ENCODE assay signal across 16 cellular contexts in the genomic region with DNA sequence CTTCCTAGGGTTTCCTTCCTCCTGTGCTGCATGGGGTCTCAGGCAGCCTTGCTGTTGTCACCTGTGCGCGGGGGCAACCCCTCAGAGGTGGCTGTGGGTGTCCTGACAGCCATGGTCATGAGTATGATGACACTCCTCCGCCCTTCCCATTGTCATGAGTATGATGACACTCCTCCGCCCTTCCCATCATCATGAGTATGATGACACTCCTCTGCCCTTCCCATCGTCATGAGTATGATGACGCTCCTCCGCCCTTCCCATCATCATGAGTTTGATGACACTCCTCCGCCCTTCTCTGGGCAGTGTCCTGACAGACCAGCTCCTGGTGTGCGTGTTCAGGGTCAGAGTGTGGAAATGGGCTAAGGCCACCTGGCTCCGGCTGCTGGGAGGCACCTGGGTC. TPM values are rescaled to one million over a fixed set of nuclear protein-coding genes. Genes with fewer than 3 reads are reported as not detected.
A peak's percentile ranks its signal among the peaks of the same experiment; 100 is the strongest.
DNase-seq lines count a peak whose midpoint lies in the region; ATAC-seq and TF ChIP-seq lines count a peak whose summit lies in the region.
"Had no signal": no experiment of that assay in that cellular context is flagged by ENCODE, and none has a peak within 500 bp of the region (broad histone marks: within the 10 kb centered on the region; RNA-seq: fewer than 3 reads in every experiment).

No MANE protein-coding gene starts in this region.

- H3K79me1 ChIP-seq in trophoblast cell (ENCODE audit: low read length) = no peaks in the 10 kb centered on the region

- no peak overlapping the region for H2BK12ac ChIP-seq in trophoblast cell (ENCODE audit: low read length)

- no peak overlapping the region for H3K14ac ChIP-seq in trophoblast cell (ENCODE audit: low read length)

- no peaks in the 10 kb centered on the region for H3K27me3 Mint-ChIP-seq in activated naive CD8-positive, alpha-beta T cell treated with anti-CD3 and anti-CD28 coated beads for 36 hours
- H3K27me3 Mint-ChIP-seq in activated naive CD8-positive, alpha-beta T cell treated with anti-CD3 and anti-CD28 coated beads, Interleukin-2, amount 50 U/mL, for 24 hours = no peaks in the 10 kb centered on the region

- H3K4me3 Mint-ChIP-seq in activated naive CD8-positive, alpha-beta T cell treated with anti-CD3 and anti-CD28 coated beads for 36 hours = no peak overlapping the region
- H3K4me3 Mint-ChIP-seq in activated naive CD8-positive, alpha-beta T cell treated with anti-CD3 and anti-CD28 coated beads, Interleukin-2, amount 50 U/mL, for 24 hours = no peak overlapping the region

- H2AFZ ChIP-seq in neural cell (ENCODE audit: low read depth, low read length) = no peak overlapping the region
- no peak overlapping the region for H2AFZ ChIP-seq in trophoblast cell (ENCODE audit: insufficient read depth, low read length, poor library complexity)

- intact Hi-C loops in A673 (cut with micrococcal nuclease; ENCODE audit: unreplicated experiment) = no loop called here

- H3K9me3 Mint-ChIP-seq in activated naive CD8-positive, alpha-beta T cell treated with anti-CD3 and anti-CD28 coated beads for 36 hours = no peaks in the 10 kb centered on the region
- no peaks in the 10 kb centered on the region for H3K9me3 Mint-ChIP-seq in activated naive CD8-positive, alpha-beta T cell treated with anti-CD3 and anti-CD28 coated beads, Interleukin-2, amount 50 U/mL, for 24 hours

- POLR2A ChIA-PET in RWPE1 (lab: Yijun Ruan, JAX; ENCODE audit: low non-redundant PET) (no interaction called here), A673 (lab: Charles Lee; ENCODE audit: low non-redundant PET) (no interaction called here)

- no peaks in the 10 kb centered on the region for H3K27me3 ChIP-seq in neural cell (ENCODE audit: insufficient read depth, low read depth, low read length)
- H3K27me3 ChIP-seq in trophoblast cell (ENCODE audit: insufficient read depth, low read length) = no peaks in the 10 kb centered on the region
- H3K27me3 ChIP-seq in A673 (replicated peaks; ENCODE audit: insufficient read depth, low read depth, low read length, poor library complexity) = no peaks in the 10 kb centered on the region

- H4K91ac ChIP-seq in trophoblast cell (ENCODE audit: low read depth, low read length) = no peak overlapping the region

- H3K9ac ChIP-seq in neural cell (ENCODE audit: low read length) = peak overlapping the region; percentile 20
- no peak overlapping the region for H3K9ac ChIP-seq in trophoblast cell (ENCODE audit: low read length)

- no peak overlapping the region for H3K4me2 ChIP-seq in neural cell (ENCODE audit: low read length)
- H3K4me2 ChIP-seq in trophoblast cell (ENCODE audit: low read length) = no peak overlapping the region

- no peak for TF ChIP-seq CTCF in RWPE1 (conservative IDR thresholded peaks at IDR 0.05; ENCODE audit: low read depth)
- TF ChIP-seq CTCF in epithelial cell of esophagus (IDR thresholded peaks at IDR 0.05; ENCODE audit: insufficient read depth, low read depth, low read length, missing control alignments) = no peak
- TF ChIP-seq CTCF in neural cell (IDR thresholded peaks at IDR 0.05; ENCODE audit: poor library complexity, severe bottlenecking) = no peak
- no peak for TF ChIP-seq CTCF in A673 (conservative IDR thresholded peaks at IDR 0.05; ENCODE audit: low read depth, low read length)

- H3K4me1 Mint-ChIP-seq in activated naive CD8-positive, alpha-beta T cell treated with anti-CD3 and anti-CD28 coated beads for 36 hours = no peaks in the 10 kb centered on the region
- H3K4me1 Mint-ChIP-seq in activated naive CD8-positive, alpha-beta T cell treated with anti-CD3 and anti-CD28 coated beads, Interleukin-2, amount 50 U/mL, for 24 hours = no peaks in the 10 kb centered on the region

- BruUV-seq in A673 (replicated peaks; lab: Mats Ljungman, UMichigan) = no TSS peak

- no peaks in the 10 kb centered on the region for H3F3A ChIP-seq in neural cell (ENCODE audit: insufficient read depth, low read length, poor library complexity, severe bottlenecking)

- H3K27ac ChIP-seq in RWPE1 (peak overlapping the region; percentile 11; the same call in 1 of the 2 replicates), neural cell (ENCODE audit: low read length) (peak overlapping the region; percentile 72), trophoblast cell (ENCODE audit: low read depth, low read length) (no peak overlapping the region), A673 (ENCODE audit: low read depth, low read length, poor library complexity, severe bottlenecking) (no peak overlapping the region)
- H3K27ac ChIP-seq: C4-2B, SK-N-MC had no signal

- TF ChIP-seq RAD21 in neural cell (conservative IDR thresholded peaks at IDR 0.05) = no peak

- H3K23ac ChIP-seq in trophoblast cell (ENCODE audit: low read length) = no peak overlapping the region

- H3K79me2 ChIP-seq in neural cell (replicated peaks; ENCODE audit: insufficient read depth, low read length) = no peaks in the 10 kb centered on the region
- H3K79me2 ChIP-seq in trophoblast cell (ENCODE audit: control insufficient read depth, insufficient read depth, low read length, poor library complexity) = no peaks in the 10 kb centered on the region

- H3K4me3 ChIP-seq in epithelial cell of esophagus (ENCODE audit: low read length) (no peak overlapping the region), neural cell (ENCODE audit: low read length) (peak overlapping the region; percentile 38), trophoblast cell (ENCODE audit: low read depth, low read length) (no peak overlapping the region), A673 (ENCODE audit: low read depth, low read length, poor library complexity, severe bottlenecking) (no peak overlapping the region)
- H3K4me3 ChIP-seq: SK-N-MC had no signal

- no peak for TF ChIP-seq EP300 in neural cell (conservative IDR thresholded peaks at IDR 0.05; ENCODE audit: poor library complexity, severe bottlenecking)

- no CpG with 5 or more reads among the region's 10 CpGs for WGBS in trophoblast cell (ENCODE audit: extremely low coverage, insufficient coverage, insufficient read length)

- no peak overlapping the region for H3K4ac ChIP-seq in trophoblast cell (ENCODE audit: low read depth, low read length)

- no peak overlapping the region for H2AK5ac ChIP-seq in trophoblast cell (ENCODE audit: low read length)

- no peak overlapping the region for H4K12ac ChIP-seq in trophoblast cell (ENCODE audit: low read depth, low read length)

- H3K4me1 ChIP-seq in trophoblast cell (ENCODE audit: control insufficient read depth in 1 of 2, insufficient read depth in 2 of 2, low read length in 2 of 2) (no peaks in the 10 kb centered on the region), A673 (ENCODE audit: insufficient read depth, low read length, poor library complexity, severe bottlenecking) (no peaks in the 10 kb centered on the region)
- H3K4me1 ChIP-seq: Caco-2 had no signal

- no peak overlapping the region for H2BK120ac ChIP-seq in trophoblast cell (ENCODE audit: insufficient read depth, low read length, poor library complexity)

- H3K9me2 ChIP-seq in neural cell (ENCODE audit: insufficient read depth, low read length) = no peaks in the 10 kb centered on the region

- H4K20me1 ChIP-seq in neural cell (ENCODE audit: insufficient read depth) = no peaks in the 10 kb centered on the region

- H3K36me3 ChIP-seq in neural cell (ENCODE audit: insufficient read depth, low read length) = no peaks in the 10 kb centered on the region
- peaks cover 0 to 6% of the 10 kb centered on the region in 2 experiments for H3K36me3 ChIP-seq in trophoblast cell (ENCODE audit: control insufficient read depth in 1 of 2, insufficient read depth in 2 of 2, low read length in 2 of 2)
- no peaks in the 10 kb centered on the region for H3K36me3 ChIP-seq in A673 (ENCODE audit: insufficient read depth, low read length, poor library complexity, severe bottlenecking)

- H3K36me3 Mint-ChIP-seq in activated naive CD8-positive, alpha-beta T cell treated with anti-CD3 and anti-CD28 coated beads for 36 hours = no peaks in the 10 kb centered on the region
- no peaks in the 10 kb centered on the region for H3K36me3 Mint-ChIP-seq in activated naive CD8-positive, alpha-beta T cell treated with anti-CD3 and anti-CD28 coated beads, Interleukin-2, amount 50 U/mL, for 24 hours (ENCODE audit: low read depth)

- ATAC-seq in activated naive CD8-positive, alpha-beta T cell treated with anti-CD3 and anti-CD28 coated beads, Interleukin-2, amount 50 U/mL, for 24 hours = no peak
- no peak for ATAC-seq in GM18868 (IDR thresholded peaks at IDR 0.05; ENCODE audit: unreplicated experiment)

- DNase-seq in activated naive CD8-positive, alpha-beta T cell treated with anti-CD3 and anti-CD28 coated beads for 36 hours = no peak
- DNase-seq in activated naive CD8-positive, alpha-beta T cell treated with anti-CD3 and anti-CD28 coated beads, Interleukin-2, amount 50 U/mL, for 24 hours = no peak
- no peak for DNase-seq in RWPE1 (ENCODE audit: low spot score)
- peak; percentile 41 for DNase-seq in epithelial cell of esophagus (ENCODE audit: low read depth)
- no peak for DNase-seq in trophoblast cell
- DNase-seq in A673 (ENCODE audit: low spot score) = no peak
- DNase-seq: Caco-2, DMS153, NCI-H187, NCI-H446, NCI-H774, Right ventricle myocardium superior had no signal

- H3K9me3 ChIP-seq in neural cell (ENCODE audit: low read length) (no peaks in the 10 kb centered on the region), trophoblast cell (ENCODE audit: insufficient read depth, low read depth, low read length) (peaks cover 35% of the 10 kb centered on the region), A673 (ENCODE audit: low read depth, low read length, poor library complexity, severe bottlenecking) (no peaks in the 10 kb centered on the region)
- H3K9me3 ChIP-seq: Caco-2 had no signal

- no peak overlapping the region for H2BK5ac ChIP-seq in trophoblast cell (ENCODE audit: low read depth, low read length, poor library complexity)

- H3K27ac Mint-ChIP-seq in activated naive CD8-positive, alpha-beta T cell treated with anti-CD3 and anti-CD28 coated beads for 36 hours = peak overlapping the region; percentile 13
- H3K27ac Mint-ChIP-seq in activated naive CD8-positive, alpha-beta T cell treated with anti-CD3 and anti-CD28 coated beads, Interleukin-2, amount 50 U/mL, for 24 hours = no peak overlapping the region

- no peak overlapping the region for H4K8ac ChIP-seq in trophoblast cell (ENCODE audit: low read depth, low read length)

- CTCF ChIA-PET in RWPE1 (lab: Yijun Ruan, JAX) = interaction anchor here (1.3 kb wide), 1 partner anchor 11 kb away, joined by 5 read pairs; no protein-coding TSS in a partner anchor
- CTCF ChIA-PET in A673 (lab: Charles Lee) = interaction anchor here (0.6 kb wide), 1 partner anchor 100 kb away, joined by 5 read pairs; no protein-coding TSS in a partner anchor

- no peak overlapping the region for H3K18ac ChIP-seq in trophoblast cell (ENCODE audit: low read length)

RNA-seq across cellular contexts. Expression of gene FBRSL1, which starts 39.9 kb away (rescaled TPM):
- total RNA-seq in activated naive CD8-positive, alpha-beta T cell treated with anti-CD3 and anti-CD28 coated beads for 36 hours = 10 to 100 TPM; 53.1 to 55.9 TPM
- polyA plus RNA-seq in neural cell = 11.9 and 37.0 TPM in 2 replicates
- 19.3 and 23.6 TPM in 2 replicates for polyA minus RNA-seq in neural cell
- polyA plus RNA-seq in trophoblast cell (2013) = 64.1 and 68.4 TPM in 2 replicates
- 111 and 130 TPM in 2 replicates for total RNA-seq in A673 (2021)

Comparison
In these comparisons a context has a peak if more than half of its experiments do, and no peak if none do; other contexts are left out.
1. H3K27ac ChIP-seq: peak in RWPE1 (single experiment) and neural cell (single experiment); none in trophoblast cell (single experiment) and A673 (single experiment).